ENCODE assay signal across 1 cellular context in genomic region chr22:21982338-21982965, GRCh38.
A peak's percentile ranks its signal among the peaks of the same experiment; 100 is the strongest.
TF ChIP-seq lines count a peak whose summit lies in the region.

A gene with protein sequence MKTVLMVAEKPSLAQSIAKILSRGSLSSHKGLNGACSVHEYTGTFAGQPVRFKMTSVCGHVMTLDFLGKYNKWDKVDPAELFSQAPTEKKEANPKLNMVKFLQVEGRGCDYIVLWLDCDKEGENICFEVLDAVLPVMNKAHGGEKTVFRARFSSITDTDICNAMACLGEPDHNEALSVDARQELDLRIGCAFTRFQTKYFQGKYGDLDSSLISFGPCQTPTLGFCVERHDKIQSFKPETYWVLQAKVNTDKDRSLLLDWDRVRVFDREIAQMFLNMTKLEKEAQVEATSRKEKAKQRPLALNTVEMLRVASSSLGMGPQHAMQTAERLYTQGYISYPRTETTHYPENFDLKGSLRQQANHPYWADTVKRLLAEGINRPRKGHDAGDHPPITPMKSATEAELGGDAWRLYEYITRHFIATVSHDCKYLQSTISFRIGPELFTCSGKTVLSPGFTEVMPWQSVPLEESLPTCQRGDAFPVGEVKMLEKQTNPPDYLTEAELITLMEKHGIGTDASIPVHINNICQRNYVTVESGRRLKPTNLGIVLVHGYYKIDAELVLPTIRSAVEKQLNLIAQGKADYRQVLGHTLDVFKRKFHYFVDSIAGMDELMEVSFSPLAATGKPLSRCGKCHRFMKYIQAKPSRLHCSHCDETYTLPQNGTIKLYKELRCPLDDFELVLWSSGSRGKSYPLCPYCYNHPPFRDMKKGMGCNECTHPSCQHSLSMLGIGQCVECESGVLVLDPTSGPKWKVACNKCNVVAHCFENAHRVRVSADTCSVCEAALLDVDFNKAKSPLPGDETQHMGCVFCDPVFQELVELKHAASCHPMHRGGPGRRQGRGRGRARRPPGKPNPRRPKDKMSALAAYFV (minus strand): TSS chr22:21982787. CDS start chr22:21975709, 7,078 bp downstream.

TF ChIP-seq in HepG2, 621 proteins besides CTCF, POLR2A, EP300 and RAD21 (continued from another document and continues in another):
- TF ChIP-seq, protein P1, sequence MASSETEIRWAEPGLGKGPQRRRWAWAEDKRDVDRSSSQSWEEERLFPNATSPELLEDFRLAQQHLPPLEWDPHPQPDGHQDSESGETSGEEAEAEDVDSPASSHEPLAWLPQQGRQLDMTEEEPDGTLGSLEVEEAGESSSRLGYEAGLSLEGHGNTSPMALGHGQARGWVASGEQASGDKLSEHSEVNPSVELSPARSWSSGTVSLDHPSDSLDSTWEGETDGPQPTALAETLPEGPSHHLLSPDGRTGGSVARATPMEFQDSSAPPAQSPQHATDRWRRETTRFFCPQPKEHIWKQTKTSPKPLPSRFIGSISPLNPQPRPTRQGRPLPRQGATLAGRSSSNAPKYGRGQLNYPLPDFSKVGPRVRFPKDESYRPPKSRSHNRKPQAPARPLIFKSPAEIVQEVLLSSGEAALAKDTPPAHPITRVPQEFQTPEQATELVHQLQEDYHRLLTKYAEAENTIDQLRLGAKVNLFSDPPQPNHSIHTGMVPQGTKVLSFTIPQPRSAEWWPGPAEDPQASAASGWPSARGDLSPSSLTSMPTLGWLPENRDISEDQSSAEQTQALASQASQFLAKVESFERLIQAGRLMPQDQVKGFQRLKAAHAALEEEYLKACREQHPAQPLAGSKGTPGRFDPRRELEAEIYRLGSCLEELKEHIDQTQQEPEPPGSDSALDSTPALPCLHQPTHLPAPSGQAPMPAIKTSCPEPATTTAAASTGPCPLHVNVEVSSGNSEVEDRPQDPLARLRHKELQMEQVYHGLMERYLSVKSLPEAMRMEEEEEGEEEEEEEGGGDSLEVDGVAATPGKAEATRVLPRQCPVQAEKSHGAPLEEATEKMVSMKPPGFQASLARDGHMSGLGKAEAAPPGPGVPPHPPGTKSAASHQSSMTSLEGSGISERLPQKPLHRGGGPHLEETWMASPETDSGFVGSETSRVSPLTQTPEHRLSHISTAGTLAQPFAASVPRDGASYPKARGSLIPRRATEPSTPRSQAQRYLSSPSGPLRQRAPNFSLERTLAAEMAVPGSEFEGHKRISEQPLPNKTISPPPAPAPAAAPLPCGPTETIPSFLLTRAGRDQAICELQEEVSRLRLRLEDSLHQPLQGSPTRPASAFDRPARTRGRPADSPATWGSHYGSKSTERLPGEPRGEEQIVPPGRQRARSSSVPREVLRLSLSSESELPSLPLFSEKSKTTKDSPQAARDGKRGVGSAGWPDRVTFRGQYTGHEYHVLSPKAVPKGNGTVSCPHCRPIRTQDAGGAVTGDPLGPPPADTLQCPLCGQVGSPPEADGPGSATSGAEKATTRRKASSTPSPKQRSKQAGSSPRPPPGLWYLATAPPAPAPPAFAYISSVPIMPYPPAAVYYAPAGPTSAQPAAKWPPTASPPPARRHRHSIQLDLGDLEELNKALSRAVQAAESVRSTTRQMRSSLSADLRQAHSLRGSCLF (CRISPR knock-in tag; IDR thresholded peaks at IDR 0.05; ENCODE audit: borderline replicate concordance) = no peak
- TF ChIP-seq FOXO1 (CRISPR knock-in tag; IDR thresholded peaks at IDR 0.05) = peak; percentile 88
- TF ChIP-seq ZNF83 (CRISPR knock-in tag; IDR thresholded peaks at IDR 0.05; ENCODE audit: borderline replicate concordance) = peak; percentile 46; the same call in 1 of the 2 replicates
- TF ChIP-seq, protein P2, sequence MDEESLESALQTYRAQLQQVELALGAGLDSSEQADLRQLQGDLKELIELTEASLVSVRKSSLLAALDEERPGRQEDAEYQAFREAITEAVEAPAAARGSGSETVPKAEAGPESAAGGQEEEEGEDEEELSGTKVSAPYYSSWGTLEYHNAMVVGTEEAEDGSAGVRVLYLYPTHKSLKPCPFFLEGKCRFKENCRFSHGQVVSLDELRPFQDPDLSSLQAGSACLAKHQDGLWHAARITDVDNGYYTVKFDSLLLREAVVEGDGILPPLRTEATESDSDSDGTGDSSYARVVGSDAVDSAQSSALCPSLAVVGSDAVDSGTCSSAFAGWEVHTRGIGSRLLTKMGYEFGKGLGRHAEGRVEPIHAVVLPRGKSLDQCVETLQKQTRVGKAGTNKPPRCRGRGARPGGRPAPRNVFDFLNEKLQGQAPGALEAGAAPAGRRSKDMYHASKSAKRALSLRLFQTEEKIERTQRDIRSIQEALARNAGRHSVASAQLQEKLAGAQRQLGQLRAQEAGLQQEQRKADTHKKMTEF (CRISPR knock-in tag; IDR thresholded peaks at IDR 0.05) = peak; percentile 96
- peak; percentile 88 for TF ChIP-seq SRY (CRISPR knock-in tag; IDR thresholded peaks at IDR 0.05)
- peak; percentile 92 for TF ChIP-seq CBX1 (IDR thresholded peaks at IDR 0.05; ENCODE audit: low read depth)
- TF ChIP-seq MEIS2 (CRISPR knock-in tag; IDR thresholded peaks at IDR 0.05) = peak; percentile 93
- no peak for TF ChIP-seq ZNF564 (CRISPR knock-in tag; IDR thresholded peaks at IDR 0.05)
- no peak for TF ChIP-seq NFIB (CRISPR knock-in tag; IDR thresholded peaks at IDR 0.05; ENCODE audit: borderline replicate concordance)
- TF ChIP-seq ZNF75D (CRISPR knock-in tag; IDR thresholded peaks at IDR 0.05; ENCODE audit: borderline replicate concordance) = no peak
- peak; percentile 95 for TF ChIP-seq ZNF263 (CRISPR knock-in tag; IDR thresholded peaks at IDR 0.05)
- no peak for TF ChIP-seq TIGD3 (CRISPR knock-in tag; IDR thresholded peaks at IDR 0.05; ENCODE audit: borderline replicate concordance)
- TF ChIP-seq SIX1 (CRISPR knock-in tag; IDR thresholded peaks at IDR 0.05; ENCODE audit: borderline replicate concordance) = peak; percentile 52; the same call in 1 of the 2 replicates
- peak; percentile 68; the same call in 1 of the 2 replicates for TF ChIP-seq HMG20B (CRISPR knock-in tag; conservative IDR thresholded peaks at IDR 0.05)
- no peak for TF ChIP-seq ZNF207 (IDR thresholded peaks at IDR 0.05; ENCODE audit: borderline replicate concordance)
- TF ChIP-seq ZNF598 (CRISPR knock-in tag; IDR thresholded peaks at IDR 0.05; ENCODE audit: borderline replicate concordance) = no peak; the same call in none of the 2 replicates
- TF ChIP-seq ZNF768 (CRISPR knock-in tag; IDR thresholded peaks at IDR 0.05) = peak; percentile 91
- peak; percentile 64; the same call in 1 of the 2 replicates for TF ChIP-seq SP140L (CRISPR knock-in tag; IDR thresholded peaks at IDR 0.05; ENCODE audit: borderline replicate concordance)
- TF ChIP-seq ZNF788 (CRISPR knock-in tag; IDR thresholded peaks at IDR 0.05; ENCODE audit: borderline replicate concordance) = peak; percentile 97
- peak; percentile 83 for TF ChIP-seq ZBTB26 (CRISPR knock-in tag; IDR thresholded peaks at IDR 0.05; ENCODE audit: borderline replicate concordance)
- TF ChIP-seq, protein P3, sequence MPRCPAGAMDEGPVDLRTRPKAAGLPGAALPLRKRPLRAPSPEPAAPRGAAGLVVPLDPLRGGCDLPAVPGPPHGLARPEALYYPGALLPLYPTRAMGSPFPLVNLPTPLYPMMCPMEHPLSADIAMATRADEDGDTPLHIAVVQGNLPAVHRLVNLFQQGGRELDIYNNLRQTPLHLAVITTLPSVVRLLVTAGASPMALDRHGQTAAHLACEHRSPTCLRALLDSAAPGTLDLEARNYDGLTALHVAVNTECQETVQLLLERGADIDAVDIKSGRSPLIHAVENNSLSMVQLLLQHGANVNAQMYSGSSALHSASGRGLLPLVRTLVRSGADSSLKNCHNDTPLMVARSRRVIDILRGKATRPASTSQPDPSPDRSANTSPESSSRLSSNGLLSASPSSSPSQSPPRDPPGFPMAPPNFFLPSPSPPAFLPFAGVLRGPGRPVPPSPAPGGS (CRISPR knock-in tag; IDR thresholded peaks at IDR 0.05) = peak; percentile 69; the same call in 1 of the 2 replicates
- TF ChIP-seq HIVEP1 (CRISPR knock-in tag; IDR thresholded peaks at IDR 0.05) = peak; percentile 91
- no peak for TF ChIP-seq ATF7 (IDR thresholded peaks at IDR 0.05)
- TF ChIP-seq ATF7 (CRISPR knock-in tag; IDR thresholded peaks at IDR 0.05) = no peak; the same call in 1 of the 2 replicates
- peak; percentile 88 for TF ChIP-seq HMGXB3 (CRISPR knock-in tag; IDR thresholded peaks at IDR 0.05; ENCODE audit: borderline replicate concordance)
- peak; percentile 81; the same call in 1 of the 2 replicates for TF ChIP-seq NFAT5 (CRISPR knock-in tag; IDR thresholded peaks at IDR 0.05)
- no peak for TF ChIP-seq EZH2 (conservative IDR thresholded peaks at IDR 0.05; ENCODE audit: low read depth, low read length)
- TF ChIP-seq ZNF121 (CRISPR knock-in tag; IDR thresholded peaks at IDR 0.05) = no peak
